ENCODE assay signal across 1 cellular context in genomic region chr3:46712191-46713047, GRCh38.
TF ChIP-seq lines count a peak whose summit lies in the region.

No MANE protein-coding gene starts in this region.

TF ChIP-seq in WTC11, 78 proteins besides CTCF, POLR2A, EP300 and RAD21:
- TF ChIP-seq ZBTB43 (CRISPR knock-in tag; IDR thresholded peaks at IDR 0.05) (no peak), AR (CRISPR knock-in tag; IDR thresholded peaks at IDR 0.05) (no peak), NR2C2 (CRISPR knock-in tag; IDR thresholded peaks at IDR 0.05) (no peak), ZNF281 (CRISPR knock-in tag; IDR thresholded peaks at IDR 0.05) (no peak)
